Comparison of ENCODE assay signal across 30 cellular contexts in the genomic region with DNA sequence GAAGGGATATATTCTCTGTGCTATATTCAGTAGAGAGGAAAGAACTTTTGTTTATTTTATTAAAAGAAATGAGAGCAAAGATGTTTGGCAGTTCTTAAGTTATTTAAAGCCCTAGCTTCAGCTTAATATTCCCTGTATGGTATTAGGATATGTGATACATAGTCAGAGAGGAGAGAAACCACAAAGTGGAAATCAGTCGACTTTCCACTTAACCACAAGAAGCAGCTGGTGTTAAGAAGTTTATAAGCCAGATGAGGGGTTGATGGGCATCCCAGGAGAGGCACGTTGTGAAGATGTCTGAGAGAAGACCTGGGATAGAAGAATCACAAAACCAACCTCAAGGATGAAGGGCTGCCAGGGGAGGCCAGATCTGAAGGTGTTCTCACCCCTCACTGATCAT. TPM values are rescaled to one million over a fixed set of nuclear protein-coding genes. Genes with fewer than 3 reads are reported as not detected.
"Had no signal": no experiment of that assay in that cellular context is flagged by ENCODE, and none has a peak within 500 bp of the region (broad histone marks: within the 10 kb centered on the region; RNA-seq: fewer than 3 reads in every experiment).

No MANE protein-coding gene starts in this region.

- H3K4me3 ChIP-seq: heart left ventricle, psoas muscle, stomach, thyroid gland had no signal

- H3K9me3 ChIP-seq: heart left ventricle, psoas muscle, stomach, thyroid gland had no signal

- H3K79me2 ChIP-seq: parathyroid adenoma had no signal

- ATAC-seq: activated CD4-positive, alpha-beta T cell treated with anti-CD3 and anti-CD28 coated beads for 36 hours; activated CD8-positive, alpha-beta memory T cell treated with anti-CD3 and anti-CD28 coated beads, Interleukin-2, amount 10 ng/mL, durations not matched to agents 7 days and 5 days; activated CD8-positive, alpha-beta T cell treated with anti-CD3 and anti-CD28 coated beads, Interleukin-2, amount 10 ng/mL, durations not matched to agents 7 days and 5 days; activated naive CD4-positive, alpha-beta T cell treated with anti-CD3 and anti-CD28 coated beads, Interleukin-2, amount 50 U/mL, for 72 hours; esophagus mucosa; heart left ventricle; left colon; naive thymus-derived CD8-positive, alpha-beta T cell; psoas muscle; stimulated activated naive B cell treated with anti-CD40 and anti-IgM and Interleukin-4, amounts not matched to agents 10 μg/mL and 1 μg/mL and 100 μg/mL, for 72 hours had no signal

- H3K27ac Mint-ChIP-seq: activated CD4-positive, alpha-beta T cell treated with anti-CD3 and anti-CD28 coated beads for 36 hours; activated CD8-positive, alpha-beta memory T cell treated with anti-CD3 and anti-CD28 coated beads, Interleukin-2, amount 10 ng/mL, durations not matched to agents 7 days and 5 days; activated CD8-positive, alpha-beta T cell treated with anti-CD3 and anti-CD28 coated beads, Interleukin-2, amount 10 ng/mL, durations not matched to agents 7 days and 5 days; activated naive CD4-positive, alpha-beta T cell treated with anti-CD3 and anti-CD28 coated beads, Interleukin-2, amount 50 U/mL, for 72 hours; activated T-helper 2 cell treated with anti-CD3 and anti-CD28 coated beads, Interferon-gamma antibody, Interleukin-2, Interleukin-4, amounts not matched to agents 10 μg/mL and 5 μg/mL and 100 μg/mL, durations not matched to agents 14 hours and 24 hours and 36 hours; dendritic cell treated with granulocyte-macrophage colony-stimulating factor and Interleukin-4, amounts not matched to agents 40 ng/mL and 50 ng/mL, for 4 days; endodermal cell; immature natural killer cell; naive thymus-derived CD8-positive, alpha-beta T cell; stimulated activated naive B cell treated with anti-CD40 and anti-IgM and Interleukin-4, amounts not matched to agents 10 μg/mL and 1 μg/mL and 100 μg/mL, for 72 hours had no signal

- H3K36me3 ChIP-seq: heart left ventricle, stomach, thyroid gland had no signal

- H3K4me1 ChIP-seq: heart left ventricle, parathyroid adenoma, psoas muscle, thyroid gland had no signal

- H3K27me3 ChIP-seq: thyroid gland had no signal

- FAIRE-seq: bronchial epithelial cell, kidney had no signal

- H3K4me3 Mint-ChIP-seq: activated CD4-positive, alpha-beta T cell treated with anti-CD3 and anti-CD28 coated beads for 36 hours; activated CD8-positive, alpha-beta memory T cell treated with anti-CD3 and anti-CD28 coated beads, Interleukin-2, amount 10 ng/mL, durations not matched to agents 7 days and 5 days; activated CD8-positive, alpha-beta T cell treated with anti-CD3 and anti-CD28 coated beads, Interleukin-2, amount 10 ng/mL, durations not matched to agents 7 days and 5 days; central memory CD8-positive, alpha-beta T cell; dendritic cell treated with granulocyte-macrophage colony-stimulating factor and Interleukin-4, amounts not matched to agents 40 ng/mL and 50 ng/mL, for 4 days; endodermal cell; immature natural killer cell; naive thymus-derived CD8-positive, alpha-beta T cell; neural crest cell; stimulated activated naive B cell treated with anti-CD40 and anti-IgM and Interleukin-4, amounts not matched to agents 10 μg/mL and 1 μg/mL and 100 μg/mL, for 72 hours had no signal

- H3K27ac ChIP-seq: heart left ventricle, parathyroid adenoma, psoas muscle, stomach, thyroid gland had no signal

- H3K36me3 Mint-ChIP-seq: activated CD8-positive, alpha-beta memory T cell treated with anti-CD3 and anti-CD28 coated beads, Interleukin-2, amount 10 ng/mL, durations not matched to agents 7 days and 5 days; immature natural killer cell; naive thymus-derived CD8-positive, alpha-beta T cell; stimulated activated naive B cell treated with anti-CD40 and anti-IgM and Interleukin-4, amounts not matched to agents 10 μg/mL and 1 μg/mL and 100 μg/mL, for 72 hours had no signal

- H2AFZ ChIP-seq: parathyroid adenoma had no signal

- H3K9me3 Mint-ChIP-seq: central memory CD8-positive, alpha-beta T cell; immature natural killer cell; stimulated activated naive B cell treated with anti-CD40 and anti-IgM and Interleukin-4, amounts not matched to agents 10 μg/mL and 1 μg/mL and 100 μg/mL, for 72 hours had no signal

- H3K4me1 Mint-ChIP-seq: activated CD4-positive, alpha-beta T cell treated with anti-CD3 and anti-CD28 coated beads for 36 hours; activated CD8-positive, alpha-beta memory T cell treated with anti-CD3 and anti-CD28 coated beads, Interleukin-2, amount 10 ng/mL, durations not matched to agents 7 days and 5 days; central memory CD8-positive, alpha-beta T cell; immature natural killer cell; naive thymus-derived CD8-positive, alpha-beta T cell; neural crest cell; stimulated activated naive B cell treated with anti-CD40 and anti-IgM and Interleukin-4, amounts not matched to agents 10 μg/mL and 1 μg/mL and 100 μg/mL, for 72 hours had no signal

- H3K9ac ChIP-seq: parathyroid adenoma had no signal

- DNase-seq: activated CD4-positive, alpha-beta T cell treated with anti-CD3 and anti-CD28 coated beads for 36 hours; activated CD4-positive, CD25-positive, alpha-beta regulatory T cell; activated CD8-positive, alpha-beta memory T cell treated with anti-CD3 and anti-CD28 coated beads, Interleukin-2, amount 10 ng/mL, durations not matched to agents 7 days and 5 days; activated CD8-positive, alpha-beta T cell treated with anti-CD3 and anti-CD28 coated beads, Interleukin-2, amount 10 ng/mL, durations not matched to agents 7 days and 5 days; activated T-cell treated with anti-CD3 and anti-CD28 coated beads, Interleukin-2, amount 50 U/mL, for 48 hours; endodermal cell; foreskin fibroblast; heart left ventricle; hypothalamus; immature natural killer cell; kidney; left colon; mammary epithelial cell; naive thymus-derived CD8-positive, alpha-beta T cell; occipital lobe; psoas muscle; stimulated activated CD4-positive, alpha-beta T cell treated with anti-CD3 and anti-CD28 coated beads, Interleukin-15, amount 100 ng/mL, for 24 hours; stimulated activated CD4-positive, alpha-beta T cell treated with anti-CD3 and anti-CD28 coated beads, Interleukin-2, amount 100 ng/mL, for 24 hours; stimulated activated naive B cell treated with anti-CD40 and anti-IgM and Interleukin-4, amounts not matched to agents 10 μg/mL and 1 μg/mL and 100 μg/mL, for 72 hours; stomach; thyroid gland had no signal

RNA-seq across cellular contexts. Expression of a gene that starts 23.3 kb away (rescaled TPM):
- total RNA-seq: activated CD4-positive, alpha-beta T cell treated with anti-CD3 and anti-CD28 coated beads for 36 hours; bronchial epithelial cell; esophagus mucosa; liver; naive thymus-derived CD8-positive, alpha-beta T cell had no signal
- polyA plus RNA-seq: immature natural killer cell; liver; mammary epithelial cell; naive thymus-derived CD8-positive, alpha-beta T cell had no signal
